14 cellular contexts compared by ENCODE assay signal in genomic region chrX:10617186-10617963, GRCh38. TPM values are rescaled to one million over a fixed set of nuclear protein-coding genes. Genes with fewer than 3 reads are reported as not detected.
A peak's percentile ranks its signal among the peaks of the same experiment; 100 is the strongest.
DNase-seq lines count a peak whose midpoint lies in the region; ATAC-seq and TF ChIP-seq lines count a peak whose summit lies in the region.
"Had no signal": no experiment of that assay in that cellular context is flagged by ENCODE, and none has a peak within 500 bp of the region (broad histone marks: within the 10 kb centered on the region; RNA-seq: fewer than 3 reads in every experiment).

No MANE protein-coding gene starts in this region.

- intact Hi-C loops in colonic mucosa (cut with DNase I), result no loop called here
- intact Hi-C loops in mucosa of descending colon (cut with DNase I, micrococcal nuclease), result no loop called here
- intact Hi-C loops in CD14-positive monocyte (cut with micrococcal nuclease), result loop anchor here in 1 of 2 donors (10.0 kb wide), 1 partner anchor 433 kb away; no protein-coding TSS in a partner anchor

- CTCF ChIA-PET in AG04449 (lab: Yijun Ruan, JAX), result interaction anchor here (1.2 to 6.5 kb wide), 3 partner anchors 18 to 428 kb away, joined by 3 to 47 read pairs (median 12); no protein-coding TSS in a partner anchor

- peaks cover 0 to 7% (median 2%) of the 10 kb centered on the region in 7 donors for H3K9me3 Mint-ChIP-seq in CD14-positive monocyte
- H3K9me3 Mint-ChIP-seq: activated T-helper 1 cell treated with anti-CD3 and anti-CD28 coated beads, Interleukin-12 subunit alpha, Interleukin-12 subunit beta, Interleukin-2, Interleukin-4 antibody, amounts not matched to agents 30 ng/mL and 10 ng/mL and 1 ng/mL, durations not matched to agents 14 hours and 24 hours and 36 hours; stimulated activated effector memory CD8-positive, alpha-beta T cell treated with anti-CD3 and anti-CD28 coated beads, Interleukin-12 subunit alpha, Interleukin-12 subunit beta, amount 100 ng/mL, for 72 hours had no signal

- peaks cover 38 to 50% (median 49%) of the 10 kb centered on the region in 3 donors for H3K27me3 Mint-ChIP-seq in CD14-positive monocyte (ENCODE audit: low read depth in 3 of 3)

- no peak for DNase-seq in AG04449 (ENCODE audit: low read depth, low spot score)
- no peak for DNase-seq in MG63
- DNase-seq in colonic mucosa, result no peak
- DNase-seq in mucosa of descending colon, result no peak
- no peak for DNase-seq in CD14-positive monocyte (ENCODE audit: low spot score)
- DNase-seq in T-helper 9 cell, result no peak
- DNase-seq in HUDEP-2 (lab: John Stamatoyannopoulos, UW; ENCODE audit: unreplicated experiment in 76 of 76), result no peak
- DNase-seq in stimulated activated naive CD4-positive, alpha-beta T cell (lab: John Stamatoyannopoulos, UW), result no peak
- DNase-seq: effector CD4-positive, alpha-beta T cell; OCI-M1 had no signal

- no peaks in the 10 kb centered on the region for H3K4me1 ChIP-seq in colonic mucosa
- H3K4me1 ChIP-seq in mucosa of descending colon (ENCODE audit: low read depth), result peaks cover 6% of the 10 kb centered on the region
- H3K4me1 ChIP-seq: BLaER1 had no signal

- peak overlapping the region in 1 of 2 donors; percentile 49 for H3K9ac ChIP-seq in colonic mucosa (ENCODE audit: low read depth in 2 of 2, low read length in 2 of 2)
- H3K9ac ChIP-seq: BLaER1 had no signal

- H3K36me3 Mint-ChIP-seq in CD14-positive monocyte, result peaks cover 0 to 5% of the 10 kb centered on the region in 2 donors
- H3K36me3 Mint-ChIP-seq: stimulated activated effector memory CD8-positive, alpha-beta T cell treated with anti-CD3 and anti-CD28 coated beads, Interleukin-12 subunit alpha, Interleukin-12 subunit beta, amount 100 ng/mL, for 72 hours had no signal

- H3K27ac ChIP-seq in colonic mucosa, result peak overlapping the region; percentile 76
- H3K27ac ChIP-seq: BLaER1, VCaP had no signal

- H3K9me3 ChIP-seq in MG63, result no peaks in the 10 kb centered on the region
- no peaks in the 10 kb centered on the region for H3K9me3 ChIP-seq in colonic mucosa
- no peaks in the 10 kb centered on the region for H3K9me3 ChIP-seq in mucosa of descending colon
- H3K9me3 ChIP-seq: BLaER1 had no signal

- POLR2A ChIA-PET in AG04449 (lab: Yijun Ruan, JAX), result no interaction called here

- ATAC-seq in mucosa of descending colon, result peak; percentile 64
- ATAC-seq: stimulated activated effector memory CD8-positive, alpha-beta T cell treated with anti-CD3 and anti-CD28 coated beads, Interleukin-12 subunit alpha, Interleukin-12 subunit beta, amount 100 ng/mL, for 72 hours had no signal

- H3K36me3 ChIP-seq in MG63, result peaks cover 9% of the 10 kb centered on the region
- no peaks in the 10 kb centered on the region for H3K36me3 ChIP-seq in colonic mucosa
- no peaks in the 10 kb centered on the region for H3K36me3 ChIP-seq in mucosa of descending colon (ENCODE audit: low read depth)
- H3K36me3 ChIP-seq: BLaER1 had no signal

- H3K27me3 ChIP-seq in MG63 (no peaks in the 10 kb centered on the region), colonic mucosa (no peaks in the 10 kb centered on the region)

- TF ChIP-seq CTCF in AG04449 (IDR thresholded peaks at IDR 0.05; ENCODE audit: insufficient read depth, low read length, missing control alignments) (no peak), colonic mucosa (IDR thresholded peaks at IDR 0.05) (no peak), mucosa of descending colon (IDR thresholded peaks at IDR 0.05) (no peak), CD14-positive monocyte (IDR thresholded peaks at IDR 0.05) (no peak)

- H3K4me1 Mint-ChIP-seq in CD14-positive monocyte, result peaks cover 19% of the 10 kb centered on the region
- H3K4me1 Mint-ChIP-seq: stimulated activated effector memory CD8-positive, alpha-beta T cell treated with anti-CD3 and anti-CD28 coated beads, Interleukin-12 subunit alpha, Interleukin-12 subunit beta, amount 100 ng/mL, for 72 hours had no signal

- H3K4me3 ChIP-seq in AG04449 (ENCODE audit: low read depth, low read length) (peak overlapping the region; percentile 71), MG63 (peak overlapping the region; percentile 82), colonic mucosa (no peak overlapping the region), mucosa of descending colon (no peak overlapping the region)
- H3K4me3 ChIP-seq: BLaER1 had no signal

- H3K4me3 Mint-ChIP-seq in CD14-positive monocyte, result peak overlapping the region in 1 of 2 donors; percentile 28
- H3K4me3 Mint-ChIP-seq: activated T-helper 1 cell treated with anti-CD3 and anti-CD28 coated beads, Interleukin-12 subunit alpha, Interleukin-12 subunit beta, Interleukin-2, Interleukin-4 antibody, amounts not matched to agents 30 ng/mL and 10 ng/mL and 1 ng/mL, durations not matched to agents 14 hours and 24 hours and 36 hours; stimulated activated effector memory CD8-positive, alpha-beta T cell treated with anti-CD3 and anti-CD28 coated beads, Interleukin-12 subunit alpha, Interleukin-12 subunit beta, amount 100 ng/mL, for 72 hours had no signal

- no peak overlapping the region for H3K27ac Mint-ChIP-seq in CD14-positive monocyte
- H3K27ac Mint-ChIP-seq: activated T-helper 1 cell treated with anti-CD3 and anti-CD28 coated beads, Interleukin-12 subunit alpha, Interleukin-12 subunit beta, Interleukin-2, Interleukin-4 antibody, amounts not matched to agents 30 ng/mL and 10 ng/mL and 1 ng/mL, durations not matched to agents 14 hours and 24 hours and 36 hours; stimulated activated effector memory CD8-positive, alpha-beta T cell treated with anti-CD3 and anti-CD28 coated beads, Interleukin-12 subunit alpha, Interleukin-12 subunit beta, amount 100 ng/mL, for 72 hours had no signal

RNA-seq across cellular contexts. Expression of gene MID1, which starts 3.0 kb away (rescaled TPM):
- total RNA-seq in MG63 (2014; rRNA removed; shearing (Covaris generic); ENCODE audit: low replicate concordance), result 5.2 and 7.0 TPM in 2 replicates
- total RNA-seq in colonic mucosa (10 to 100 TPM; 38.3 to 44.9 TPM), mucosa of descending colon (10 to 100 TPM; 41.4 to 48.8 (median 48.4) TPM)
- under 1 TPM in 1 of 2 donors, not detected in 1; 0.10 TPM for polyA plus RNA-seq in CD14-positive monocyte
- total RNA-seq: activated T-helper 1 cell treated with anti-CD3 and anti-CD28 coated beads, Interleukin-12 subunit alpha, Interleukin-12 subunit beta, Interleukin-2, Interleukin-4 antibody, amounts not matched to agents 30 ng/mL and 10 ng/mL and 1 ng/mL, durations not matched to agents 14 hours and 24 hours and 36 hours had no signal

Comparison
In these comparisons a context has a peak if more than half of its experiments do, and no peak if none do; other contexts are left out.
1. H3K4me3 ChIP-seq: peak in AG04449 (single experiment) and MG63 (single experiment); none in colonic mucosa (single experiment) and mucosa of descending colon (single experiment).